8 cellular contexts compared by ENCODE assay signal in the genomic region with DNA sequence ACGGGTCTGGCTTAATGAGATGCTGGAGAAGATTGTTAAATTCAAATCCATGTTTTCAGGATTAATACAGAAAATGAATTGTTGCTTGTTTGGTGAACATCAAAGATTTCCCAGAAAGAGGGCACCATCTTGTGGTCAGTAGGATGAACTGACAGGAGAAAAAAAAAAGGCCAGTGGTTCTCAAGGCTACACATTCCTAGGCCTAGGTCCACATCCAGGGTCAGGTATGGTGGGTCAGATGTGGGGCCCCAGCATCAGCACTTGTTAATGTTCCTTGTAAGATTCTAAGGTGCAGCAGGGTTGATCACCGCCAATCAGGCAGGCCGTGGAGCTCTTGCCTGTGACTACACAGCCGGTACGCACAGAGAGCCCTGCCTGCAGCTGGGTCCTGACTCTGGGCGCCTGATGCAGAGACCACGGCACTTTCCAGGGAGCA. TPM values are rescaled to one million over a fixed set of nuclear protein-coding genes. Genes with fewer than 3 reads are reported as not detected.
A peak's percentile ranks its signal among the peaks of the same experiment; 100 is the strongest.
DNase-seq lines count a peak whose midpoint lies in the region; ATAC-seq and TF ChIP-seq lines count a peak whose summit lies in the region.

No MANE protein-coding gene starts in this region.

- H3K27ac ChIP-seq in brain microvascular endothelial cell = no peak overlapping the region
- no peak overlapping the region for H3K27ac ChIP-seq in upper lobe of right lung

- TF ChIP-seq CTCF in brain microvascular endothelial cell (IDR thresholded peaks at IDR 0.05; ENCODE audit: low read depth, low read length, missing control alignments) (peak; percentile 78), upper lobe of right lung (IDR thresholded peaks at IDR 0.05) (peak; percentile 82)

- H3K4me1 ChIP-seq in upper lobe of right lung = no peaks in the 10 kb centered on the region

- DNase-seq in NOMO-1 treated with DMSO at 0.1 percent for 48 hours (lab: John Stamatoyannopoulos, UW; ENCODE audit: unreplicated experiment) (peak; percentile 16), NOMO-1 treated with dmso at 0.1 percent for 144 hours (lab: John Stamatoyannopoulos, UW; ENCODE audit: unreplicated experiment) (no peak), NCI-H1694 treated with DMSO at 0.1 percent for 48 hours (lab: John Stamatoyannopoulos, UW) (peak; percentile 35), brain microvascular endothelial cell (peak; percentile 6), kidney tubule cell (ENCODE audit: low spot score) (peak; percentile 55), upper lobe of right lung (no peak), NCI-H1436 treated with DMSO at 0.1 percent for 48 hours (lab: John Stamatoyannopoulos, UW) (no peak)

- H3K36me3 ChIP-seq in brain microvascular endothelial cell (replicated peaks) (no peaks in the 10 kb centered on the region), upper lobe of right lung (no peaks in the 10 kb centered on the region)

- H3K27me3 ChIP-seq in brain microvascular endothelial cell (replicated peaks) (no peaks in the 10 kb centered on the region), upper lobe of right lung (no peaks in the 10 kb centered on the region)

- H3K4me3 ChIP-seq in brain microvascular endothelial cell (ENCODE audit: low read depth, low read length) (no peak overlapping the region), upper lobe of right lung (no peak overlapping the region)

- in situ Hi-C loops in brain microvascular endothelial cell (cut with HindIII; ENCODE audit: low pct_ligation_motif_present, low sequenced_read_pairs) = no loop called here

- intact Hi-C loops in upper lobe of right lung (cut with DNase I) = loop anchor here (10.0 kb wide), 1 partner anchor 412 kb away; no protein-coding TSS in a partner anchor

- ATAC-seq in upper lobe of right lung (peak; percentile 78), HG03196 (IDR thresholded peaks at IDR 0.05; ENCODE audit: unreplicated experiment) (no peak)

- no peaks in the 10 kb centered on the region for H3K9me3 ChIP-seq in upper lobe of right lung

RNA-seq across cellular contexts. Expression of a gene that starts 34.0 kb away (rescaled TPM):
- total RNA-seq in upper lobe of right lung = 73.6 TPM

Comparison
In these comparisons a context has a peak if more than half of its experiments do, and no peak if none do; other contexts are left out.
1. DNase-seq: peak in NOMO-1 treated with DMSO at 0.1 percent for 48 hours (single experiment), NCI-H1694 treated with DMSO at 0.1 percent for 48 hours (single experiment), brain microvascular endothelial cell (single experiment) and kidney tubule cell (single experiment); none in NOMO-1 treated with dmso at 0.1 percent for 144 hours (single experiment), upper lobe of right lung (single experiment) and NCI-H1436 treated with DMSO at 0.1 percent for 48 hours (single experiment).